In genomic region chr11:27506200-27507182, GRCh38 we compare ENCODE assay signal across 1 cellular context.
TF ChIP-seq lines count a peak whose summit lies in the region.

Gene LIN7C (minus strand): TSS chr11:27506769. CDS start chr11:27506752, 17 bp downstream.

TF ChIP-seq in K562, 482 proteins besides CTCF, POLR2A, EP300 and RAD21 (continued from another document and continues in another):
- TF ChIP-seq HDAC1 (IDR thresholded peaks at IDR 0.05), result peak in 1 of 2 experiments; percentile 42; a peak in 2 of 4 replicates
- peak; percentile 98 for TF ChIP-seq RBFOX2 (IDR thresholded peaks at IDR 0.05; ENCODE audit: low read depth, low read length)
- TF ChIP-seq NR4A1 (CRISPR knock-in tag; IDR thresholded peaks at IDR 0.05), result no peak
- no peak for TF ChIP-seq NR4A1 (tag; IDR thresholded peaks at IDR 0.05)
- no peak for TF ChIP-seq SLC30A9 (CRISPR knock-in tag; IDR thresholded peaks at IDR 0.05)
- no peak for TF ChIP-seq MTA3 (IDR thresholded peaks at IDR 0.05; ENCODE audit: borderline replicate concordance)
- TF ChIP-seq E2F1 (CRISPR knock-in tag; IDR thresholded peaks at IDR 0.05), result no peak
- TF ChIP-seq NR2F6 (CRISPR knock-in tag; IDR thresholded peaks at IDR 0.05), result no peak
- no peak for TF ChIP-seq CHD7 (IDR thresholded peaks at IDR 0.05; ENCODE audit: low read depth, low read length)
- TF ChIP-seq EGR1 (conservative IDR thresholded peaks at IDR 0.05), result peak; percentile 90
- no peak for TF ChIP-seq ZNF3 (CRISPR knock-in tag; IDR thresholded peaks at IDR 0.05)
- TF ChIP-seq TEAD4 (IDR thresholded peaks at IDR 0.05; ENCODE audit: low read length), result no peak
- TF ChIP-seq TEAD4 (CRISPR knock-in tag; IDR thresholded peaks at IDR 0.05; ENCODE audit: borderline replicate concordance), result no peak
- no peak for TF ChIP-seq POLR3A (IDR thresholded peaks at IDR 0.05; ENCODE audit: borderline replicate concordance, extremely low read depth, insufficient read depth, insufficient read length)
- TF ChIP-seq RUNX1 (IDR thresholded peaks at IDR 0.05; ENCODE audit: low read depth), result no peak
- no peak for TF ChIP-seq ZNF124 (CRISPR knock-in tag; IDR thresholded peaks at IDR 0.05)
- no peak for TF ChIP-seq SRSF1 (IDR thresholded peaks at IDR 0.05; ENCODE audit: low read depth, low read length)
- TF ChIP-seq ARID3A (IDR thresholded peaks at IDR 0.05; ENCODE audit: borderline replicate concordance, low read depth, low read length), result no peak
- peak; percentile 81; the same call in 1 of the 2 replicates for TF ChIP-seq CBFB (CRISPR knock-in tag; IDR thresholded peaks at IDR 0.05)
- no peak for TF ChIP-seq ELF4 (CRISPR knock-in tag; IDR thresholded peaks at IDR 0.05)
- TF ChIP-seq JUNB (CRISPR knock-in tag; conservative IDR thresholded peaks at IDR 0.05), result no peak
- peak; percentile 82; the same call in 1 of the 2 replicates for TF ChIP-seq ZC3H4 (CRISPR knock-in tag; IDR thresholded peaks at IDR 0.05; ENCODE audit: borderline replicate concordance)
- TF ChIP-seq ZNF253 (CRISPR knock-in tag; conservative IDR thresholded peaks at IDR 0.05), result no peak
- 0 out of 4 replicates have a peak, but pooled peaks of 1 of the 2 experiments have one; percentile 0 for TF ChIP-seq RCOR1 (IDR thresholded peaks at IDR 0.05; ENCODE audit: borderline replicate concordance in 1 of 2, low read depth in 2 of 2, low read length in 2 of 2)
- TF ChIP-seq TCF3 (CRISPR knock-in tag; IDR thresholded peaks at IDR 0.05), result no peak
- no peak for TF ChIP-seq ZNF318 (IDR thresholded peaks at IDR 0.05; ENCODE audit: borderline replicate concordance in 1 of 2, low read depth in 1 of 2)
- no peak for TF ChIP-seq FOXA1 (IDR thresholded peaks at IDR 0.05; ENCODE audit: borderline replicate concordance)
- no peak for TF ChIP-seq ZHX1 (conservative IDR thresholded peaks at IDR 0.05; ENCODE audit: low read length)
- no peak for TF ChIP-seq ZNF354B (CRISPR knock-in tag; IDR thresholded peaks at IDR 0.05)
- TF ChIP-seq HIVEP1 (CRISPR knock-in tag; IDR thresholded peaks at IDR 0.05), result no peak
